Comparison of ENCODE assay signal across 8 cellular contexts in the genomic region with DNA sequence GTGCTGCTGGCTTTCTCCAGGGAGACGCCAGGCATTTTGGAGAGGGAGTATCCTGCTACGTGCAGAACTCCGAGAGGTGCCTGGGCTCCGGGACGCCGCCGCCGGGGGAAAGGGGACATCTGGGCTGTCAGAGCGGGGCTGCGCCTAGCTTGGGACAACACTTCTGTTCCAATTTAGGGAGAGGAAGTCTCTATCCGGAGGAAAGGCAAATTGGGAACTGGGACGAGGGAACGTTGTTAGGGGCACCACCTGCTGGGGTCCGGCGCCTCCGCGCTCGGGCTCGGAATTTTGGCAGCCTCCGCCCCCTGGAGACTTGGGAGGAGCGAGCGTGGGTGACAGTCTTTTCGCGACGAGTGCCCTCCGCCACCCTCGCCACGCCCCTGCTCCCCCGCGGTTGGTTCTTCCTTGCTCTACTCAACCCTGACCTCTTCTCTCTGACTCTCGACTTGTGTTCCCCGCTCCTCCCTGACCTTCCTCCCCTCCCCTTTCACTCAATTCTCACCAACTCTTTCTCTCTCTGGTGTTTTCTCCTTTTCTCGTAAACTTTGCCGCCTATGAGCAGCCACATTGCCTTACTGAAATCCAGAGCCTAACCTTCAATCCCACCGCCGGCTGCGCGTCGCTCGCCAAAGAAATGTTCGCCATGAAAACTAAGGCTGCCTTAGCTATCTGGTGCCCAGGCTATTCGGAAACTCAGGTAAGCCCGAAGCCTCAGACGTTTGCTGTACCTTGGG. TPM values are rescaled to one million over a fixed set of nuclear protein-coding genes. Genes with fewer than 3 reads are reported as not detected.
A peak's percentile ranks its signal among the peaks of the same experiment; 100 is the strongest.
DNase-seq lines count a peak whose midpoint lies in the region; ATAC-seq and TF ChIP-seq lines count a peak whose summit lies in the region.

No MANE protein-coding gene starts in this region.

- no peaks in the 10 kb centered on the region for H3K36me3 ChIP-seq in HUES6 (ENCODE audit: control insufficient read depth, insufficient read depth, low read length)
- no peaks in the 10 kb centered on the region for H3K36me3 ChIP-seq in iPS-20b (ENCODE audit: insufficient read depth, low read depth, low read length)

- H3K27ac ChIP-seq in HUES6 (ENCODE audit: low read depth, low read length) (no peak overlapping the region), iPS-20b (ENCODE audit: low read length) (no peak overlapping the region)

- intact Hi-C loops in CD14-positive monocyte (cut with micrococcal nuclease) = no loop called here

- H3K27me3 ChIP-seq in HUES6 (ENCODE audit: control insufficient read depth, insufficient read depth, low read length) = peaks cover 63% of the 10 kb centered on the region
- H3K27me3 ChIP-seq in iPS-20b (ENCODE audit: insufficient read depth, low read length) = peaks cover 75% of the 10 kb centered on the region

- H3K4me1 Mint-ChIP-seq in CD14-positive monocyte = peaks cover 55% of the 10 kb centered on the region
- H3K4me1 Mint-ChIP-seq in T-helper 17 cell = peaks cover 24% of the 10 kb centered on the region

- H3K9me3 ChIP-seq in HUES6 (ENCODE audit: control insufficient read depth, insufficient read depth, low read depth, low read length) (no peaks in the 10 kb centered on the region), T-helper 17 cell (ENCODE audit: control insufficient read depth, low read length, poor library complexity, severe bottlenecking) (no peaks in the 10 kb centered on the region), iPS-20b (ENCODE audit: insufficient read depth, low read depth, low read length) (no peaks in the 10 kb centered on the region)

- H3K36me3 Mint-ChIP-seq in CD14-positive monocyte (peaks cover 0 to 4% of the 10 kb centered on the region in 2 donors), T-helper 17 cell (ENCODE audit: low read depth) (peaks cover 7% of the 10 kb centered on the region)

- peak overlapping the region; percentile 72 for H3K4me3 ChIP-seq in HUES6 (ENCODE audit: low read depth, low read length)
- peak overlapping the region; percentile 75 for H3K4me3 ChIP-seq in iPS-20b (ENCODE audit: low read length)

- peak; percentile 78 for ATAC-seq in GM21423 (IDR thresholded peaks at IDR 0.05; ENCODE audit: unreplicated experiment)
- ATAC-seq in T-helper 17 cell = peak; percentile 87

- peak overlapping the region in 5 of 7 donors; percentile 61 to 81 (median 68) for H3K27ac Mint-ChIP-seq in CD14-positive monocyte
- peak overlapping the region; percentile 45 for H3K27ac Mint-ChIP-seq in T-helper 17 cell

- peak overlapping the region; percentile 99 to 100 for H3K4me3 Mint-ChIP-seq in CD14-positive monocyte
- H3K4me3 Mint-ChIP-seq in T-helper 17 cell = peak overlapping the region; percentile 97

- DNase-seq in CD14-positive monocyte (ENCODE audit: low spot score) = no peak
- DNase-seq in T-helper 17 cell = peak; percentile 14 to 19 (median 19)
- DNase-seq in astrocyte of the hippocampus (ENCODE audit: low read depth, low spot score) = peak; percentile 68
- peak; percentile 35 to 69 for DNase-seq in stimulated activated CD4-positive, alpha-beta T cell treated with anti-CD3 and anti-CD28 coated beads, Interleukin-12 subunit alpha, Interleukin-12 subunit beta, amount 100 ng/mL, for 24 hours (ENCODE audit: low read depth in 2 of 2)
- no peak for DNase-seq in pons (ENCODE audit: low spot score)

- peaks cover 10% of the 10 kb centered on the region; the same call in 1 of the 2 replicates for H3K4me1 ChIP-seq in HUES6 (ENCODE audit: control insufficient read depth, insufficient read depth, low read length)
- peaks cover 6% of the 10 kb centered on the region; the same call in 1 of the 2 replicates for H3K4me1 ChIP-seq in iPS-20b (ENCODE audit: insufficient read depth, low read length)

- H3K9ac ChIP-seq in HUES6 (ENCODE audit: low read length) (peak overlapping the region; percentile 57), iPS-20b (ENCODE audit: low read depth, low read length) (peak overlapping the region; percentile 34; the same call in 1 of the 2 replicates)

- no peak for TF ChIP-seq CTCF in CD14-positive monocyte (IDR thresholded peaks at IDR 0.05)

- H3K27me3 Mint-ChIP-seq in CD14-positive monocyte (ENCODE audit: low read depth in 3 of 3) = peaks cover 51 to 64% (median 56%) of the 10 kb centered on the region in 3 donors
- H3K27me3 Mint-ChIP-seq in T-helper 17 cell = peaks cover 84% of the 10 kb centered on the region

- H3K9me3 Mint-ChIP-seq in CD14-positive monocyte = peaks cover 0 to 11% (median 2%) of the 10 kb centered on the region in 7 donors

RNA-seq across cellular contexts. Expression of a gene that starts 1.6 kb away (rescaled TPM):
- polyA plus RNA-seq in CD14-positive monocyte = under 1 TPM in 1 of 2 donors, not detected in 1; 0.11 TPM
- total RNA-seq in T-helper 17 cell = not detected

RNA-seq across cellular contexts. Expression of a gene that starts 19.0 kb away (rescaled TPM):
- polyA plus RNA-seq in CD14-positive monocyte = 1 to 10 TPM; 8.2 to 8.7 TPM
- 10 to 100 TPM; 22.7 to 27.9 TPM for total RNA-seq in T-helper 17 cell

Comparison
In these comparisons a context has a peak if more than half of its experiments do, and no peak if none do; other contexts are left out.
1. DNase-seq: peak in T-helper 17 cell (3 of 3), astrocyte of the hippocampus (single experiment) and stimulated activated CD4-positive, alpha-beta T cell treated with anti-CD3 and anti-CD28 coated beads, Interleukin-12 subunit alpha, Interleukin-12 subunit beta, amount 100 ng/mL, for 24 hours (2 of 2); none in CD14-positive monocyte (single experiment) and pons (single experiment).